In the genomic region with DNA sequence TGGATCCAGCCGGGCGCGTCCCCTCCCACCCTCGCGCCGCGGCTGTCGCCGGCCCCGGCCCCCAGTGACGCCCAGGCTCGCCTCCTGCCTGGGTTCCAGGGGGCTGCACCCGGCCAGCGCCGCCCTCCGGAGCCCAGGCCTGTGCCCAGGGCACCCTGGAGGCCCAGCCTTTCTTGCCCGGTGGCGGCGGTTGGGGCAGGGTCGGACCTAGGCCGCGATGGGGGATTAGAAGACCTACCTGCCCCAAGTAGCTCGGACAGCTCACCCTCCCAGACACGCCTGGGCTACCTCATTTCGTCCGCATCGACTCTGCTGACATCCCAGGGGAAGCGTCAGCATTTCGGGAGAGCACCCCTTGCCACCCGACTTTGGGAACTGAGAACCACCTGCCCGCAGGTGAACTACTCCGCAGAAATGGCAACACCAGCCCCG, we compare ENCODE assay signal across 9 cellular contexts. TPM values are rescaled to one million over a fixed set of nuclear protein-coding genes. Genes with fewer than 3 reads are reported as not detected.
A peak's percentile ranks its signal among the peaks of the same experiment; 100 is the strongest.
DNase-seq lines count a peak whose midpoint lies in the region; ATAC-seq and TF ChIP-seq lines count a peak whose summit lies in the region.
"Had no signal": no experiment of that assay in that cellular context is flagged by ENCODE, and none has a peak within 500 bp of the region (broad histone marks: within the 10 kb centered on the region; RNA-seq: fewer than 3 reads in every experiment).

No MANE protein-coding gene starts in this region.

- H3K4me3 ChIP-seq in IMR-90 (ENCODE audit: insufficient read depth, low read depth, low read length) (peak overlapping the region; percentile 41; the same call in 1 of the 2 replicates), iPS-20b (ENCODE audit: low read length) (peak overlapping the region; percentile 63; the same call in 1 of the 2 replicates)

- no peak overlapping the region for H4K5ac ChIP-seq in IMR-90 (ENCODE audit: low read depth, low read length)

- H2BK20ac ChIP-seq in IMR-90 (ENCODE audit: low read depth, low read length): no peak overlapping the region

- no TSS peak for BruUV-seq in IMR-90 (replicated peaks; lab: Mats Ljungman, UMichigan)

- no peaks in the 10 kb centered on the region for H3K9me3 Mint-ChIP-seq in activated naive CD8-positive, alpha-beta T cell treated with anti-CD3 and anti-CD28 coated beads, Interleukin-2, amount 10 ng/mL, durations not matched to agents 7 days and 5 days
- H3K9me3 Mint-ChIP-seq in stimulated activated naive CD8-positive, alpha-beta T cell treated with anti-CD3 and anti-CD28 coated beads, Interleukin-15, amount 100 ng/mL, for 72 hours: no peaks in the 10 kb centered on the region

- H3K9me3 ChIP-seq in IMR-90 (ENCODE audit: control insufficient read depth, insufficient read depth, low read length): no peaks in the 10 kb centered on the region
- no peaks in the 10 kb centered on the region for H3K9me3 ChIP-seq in iPS-20b (ENCODE audit: insufficient read depth, low read depth, low read length)
- H3K9me3 ChIP-seq: neutrophil had no signal

- no peak overlapping the region; the same call in 1 of the 2 replicates for H3K4me2 ChIP-seq in IMR-90 (ENCODE audit: low read depth, low read length)

- no peak overlapping the region for H2BK5ac ChIP-seq in IMR-90 (ENCODE audit: low read depth, low read length, poor library complexity, severe bottlenecking)

- intact Hi-C loops in IMR-90 (cut with micrococcal nuclease): loop anchor here (10.0 kb wide), 1 partner anchor 133 kb away; no protein-coding TSS in a partner anchor

- peaks cover 2% of the 10 kb centered on the region; the same call in 1 of the 2 replicates for H3K9me1 ChIP-seq in IMR-90 (ENCODE audit: insufficient read depth, low read length)

- H3K4me3 Mint-ChIP-seq in activated naive CD8-positive, alpha-beta T cell treated with anti-CD3 and anti-CD28 coated beads, Interleukin-2, amount 10 ng/mL, durations not matched to agents 7 days and 5 days: peak overlapping the region; percentile 75
- H3K4me3 Mint-ChIP-seq in stimulated activated naive CD8-positive, alpha-beta T cell treated with anti-CD3 and anti-CD28 coated beads, Interleukin-15, amount 100 ng/mL, for 72 hours: peak overlapping the region; percentile 70 to 85

- no peak overlapping the region for H3K14ac ChIP-seq in IMR-90 (replicated peaks; ENCODE audit: low read depth, low read length)

- no peak overlapping the region for H3K4ac ChIP-seq in IMR-90 (ENCODE audit: low read depth, low read length)

- H4K8ac ChIP-seq in IMR-90 (ENCODE audit: low read depth in 2 of 2, low read length in 2 of 2): no peak overlapping the region

- CTCF ChIA-PET in IMR-90 (lab: Yijun Ruan, JAX): interaction anchor here (0.9 kb wide), 1 partner anchor 209 kb away, joined by 3 read pairs; no protein-coding TSS in a partner anchor

- H3K36me3 Mint-ChIP-seq in activated naive CD8-positive, alpha-beta T cell treated with anti-CD3 and anti-CD28 coated beads, Interleukin-2, amount 10 ng/mL, durations not matched to agents 7 days and 5 days: peaks cover 29% of the 10 kb centered on the region

- no peak for TF ChIP-seq CTCF in IMR-90 (conservative IDR thresholded peaks at IDR 0.05; ENCODE audit: low read depth, low read length)

- H3K9ac ChIP-seq in IMR-90 (ENCODE audit: low read depth, low read length): no peak overlapping the region
- H3K9ac ChIP-seq in iPS-20b (ENCODE audit: low read depth, low read length): peak overlapping the region; percentile 71; the same call in 1 of the 2 replicates

- no peak overlapping the region for H2AK9ac ChIP-seq in IMR-90 (replicated peaks; ENCODE audit: low read depth, low read length, poor library complexity)

- no peak for TF ChIP-seq POLR2A in IMR-90 (IDR thresholded peaks at IDR 0.05; ENCODE audit: low read depth, low read length)

- peak overlapping the region; percentile 44; the same call in 1 of the 2 replicates for H2AK5ac ChIP-seq in IMR-90 (ENCODE audit: low read depth, low read length)

- TF ChIP-seq RAD21 in IMR-90 (IDR thresholded peaks at IDR 0.05; ENCODE audit: low read length): no peak

- H3K4me1 Mint-ChIP-seq in activated naive CD8-positive, alpha-beta T cell treated with anti-CD3 and anti-CD28 coated beads, Interleukin-2, amount 10 ng/mL, durations not matched to agents 7 days and 5 days: peaks cover 30% of the 10 kb centered on the region
- H3K4me1 Mint-ChIP-seq in stimulated activated naive CD8-positive, alpha-beta T cell treated with anti-CD3 and anti-CD28 coated beads, Interleukin-15, amount 100 ng/mL, for 72 hours: peaks cover 39% of the 10 kb centered on the region

- no peak for DNase-seq in IMR-90
- DNase-seq in activated naive CD8-positive, alpha-beta T cell treated with anti-CD3 and anti-CD28 coated beads, Interleukin-2, amount 10 ng/mL, durations not matched to agents 7 days and 5 days: no peak
- DNase-seq in stimulated activated naive CD8-positive, alpha-beta T cell treated with anti-CD3 and anti-CD28 coated beads, Interleukin-15, amount 100 ng/mL, for 72 hours: no peak
- no peak for DNase-seq in NCI-H146 (lab: John Stamatoyannopoulos, UW)
- no peak for DNase-seq in foreskin melanocyte
- no peak for DNase-seq in SW480 (ENCODE audit: low spot score)

- peaks cover 5% of the 10 kb centered on the region; the same call in 1 of the 2 replicates for H4K20me1 ChIP-seq in IMR-90 (ENCODE audit: insufficient read depth, low read length)

- H4K91ac ChIP-seq in IMR-90 (ENCODE audit: insufficient read depth, low read depth, low read length): no peak overlapping the region

- in situ Hi-C loops in IMR-90 (cut with MboI; ENCODE audit: low sequenced_read_pairs): loop anchor here (10.0 kb wide), 1 partner anchor 213 kb away; no protein-coding TSS in a partner anchor

- no peak overlapping the region for H2BK120ac ChIP-seq in IMR-90 (ENCODE audit: low read depth, low read length)

- H3K27ac Mint-ChIP-seq in activated naive CD8-positive, alpha-beta T cell treated with anti-CD3 and anti-CD28 coated beads, Interleukin-2, amount 10 ng/mL, durations not matched to agents 7 days and 5 days: peak overlapping the region; percentile 82
- peak overlapping the region; percentile 38 to 67 for H3K27ac Mint-ChIP-seq in stimulated activated naive CD8-positive, alpha-beta T cell treated with anti-CD3 and anti-CD28 coated beads, Interleukin-15, amount 100 ng/mL, for 72 hours

- H2BK15ac ChIP-seq in IMR-90 (ENCODE audit: low read depth, low read length): no peak overlapping the region

- H3K27me3 ChIP-seq in IMR-90 (ENCODE audit: control insufficient read depth, insufficient read depth, low read length) (no peaks in the 10 kb centered on the region), iPS-20b (ENCODE audit: insufficient read depth, low read length) (peaks cover 30% of the 10 kb centered on the region)

- peak overlapping the region; percentile 81 for H2AFZ ChIP-seq in IMR-90 (replicated peaks; ENCODE audit: low read length, poor library complexity)

- ATAC-seq in IMR-90 (ENCODE audit: low read depth): no peak
- ATAC-seq in activated naive CD8-positive, alpha-beta T cell treated with anti-CD3 and anti-CD28 coated beads, Interleukin-2, amount 10 ng/mL, durations not matched to agents 7 days and 5 days (ENCODE audit: low read depth): no peak
- no peak for ATAC-seq in stimulated activated naive CD8-positive, alpha-beta T cell treated with anti-CD3 and anti-CD28 coated beads, Interleukin-15, amount 100 ng/mL, for 72 hours
- ATAC-seq in GM18520 (IDR thresholded peaks at IDR 0.05; ENCODE audit: unreplicated experiment): no peak

- no peak overlapping the region for H3K18ac ChIP-seq in IMR-90 (ENCODE audit: low read depth, low read length)

- no peak overlapping the region for H3K23ac ChIP-seq in IMR-90 (ENCODE audit: low read depth, low read length)

- peaks cover 7% of the 10 kb centered on the region for H3K4me1 ChIP-seq in IMR-90 (ENCODE audit: control insufficient read depth, insufficient read depth, low read length)
- H3K4me1 ChIP-seq in iPS-20b (ENCODE audit: insufficient read depth, low read length): peaks cover 21% of the 10 kb centered on the region

- 52% methylated on average over 20 of the region's 33 CpGs; no CpG with 5 or more reads in 1 of the 2 experiments for WGBS in IMR-90 (ENCODE audit: extremely low coverage in 2 of 2, insufficient read length in 1 of 2), 2 experiments

- peaks cover 17 to 33% of the 10 kb centered on the region in 2 experiments for H3K79me1 ChIP-seq in IMR-90 (ENCODE audit: low read depth in 1 of 2, low read length in 2 of 2)

- H3K36me3 ChIP-seq in IMR-90 (ENCODE audit: control insufficient read depth, insufficient read depth, low read length) (no peaks in the 10 kb centered on the region), iPS-20b (ENCODE audit: insufficient read depth, low read depth, low read length) (no peaks in the 10 kb centered on the region)
- H3K36me3 ChIP-seq: neutrophil had no signal

- no peaks in the 10 kb centered on the region for H3K27me3 Mint-ChIP-seq in activated naive CD8-positive, alpha-beta T cell treated with anti-CD3 and anti-CD28 coated beads, Interleukin-2, amount 10 ng/mL, durations not matched to agents 7 days and 5 days
- H3K27me3 Mint-ChIP-seq in stimulated activated naive CD8-positive, alpha-beta T cell treated with anti-CD3 and anti-CD28 coated beads, Interleukin-15, amount 100 ng/mL, for 72 hours: no peaks in the 10 kb centered on the region

- POLR2A ChIA-PET in IMR-90 (lab: Charles Lee; ENCODE audit: unreplicated experiment): no interaction called here
- POLR2A ChIA-PET in activated naive CD8-positive, alpha-beta T cell treated with anti-CD3 and anti-CD28 coated beads, Interleukin-2, amount 10 ng/mL, durations not matched to agents 7 days and 5 days (lab: Charles Lee): interaction anchor here (0.6 to 8.0 kb wide), 34 partner anchors 8 to 643 kb away, joined by 3 to 466 read pairs (median 5); partner anchors contain the start of gene HJURP

- H3K27ac ChIP-seq in IMR-90 (ENCODE audit: insufficient read depth, low read length) (no peak overlapping the region; the same call in 1 of the 2 replicates), iPS-20b (ENCODE audit: low read length) (no peak overlapping the region)
- H3K27ac ChIP-seq: neutrophil had no signal

- dilution Hi-C loops in IMR-90 (cut with HindIII; ENCODE audit: low sequenced_read_pairs, unreplicated experiment): no loop called here

- no peak overlapping the region for H3K56ac ChIP-seq in IMR-90 (ENCODE audit: extremely low read depth, insufficient read depth, low read length)

TF ChIP-seq in IMR-90, 13 proteins besides CTCF, POLR2A, EP300 and RAD21 (continues in another document):
- TF ChIP-seq RCOR1 (IDR thresholded peaks at IDR 0.05; ENCODE audit: insufficient replicate concordance, low read length) (no peak), MAFK (IDR thresholded peaks at IDR 0.05; ENCODE audit: low read depth, low read length) (no peak), BHLHE40 (IDR thresholded peaks at IDR 0.05; ENCODE audit: low read depth, low read length) (no peak), RFX5 (IDR thresholded peaks at IDR 0.05; ENCODE audit: low read depth, low read length) (no peak), MXI1 (IDR thresholded peaks at IDR 0.05; ENCODE audit: borderline replicate concordance, low read depth, low read length) (no peak)

RNA-seq across cellular contexts. Expression of gene ARL4C, which starts 0.7 kb away (rescaled TPM):
- 7.7 and 12.5 TPM in 2 replicates for total RNA-seq in IMR-90 (2012; rRNA removed)
- 8.2 and 8.7 TPM in 2 replicates for polyA plus RNA-seq in IMR-90 (2012; rRNA removed)
- polyA plus RNA-seq in IMR-90 (2012; cell fraction: cytosol; rRNA removed): 4.8 and 7.4 TPM in 2 replicates
- polyA plus RNA-seq in IMR-90 (2012; cell fraction: nucleus; rRNA removed; ENCODE audit: low replicate concordance): 6.5 and 6.7 TPM in 2 replicates
- 100 to 1,000 TPM; 210 to 214 TPM for total RNA-seq in activated naive CD8-positive, alpha-beta T cell treated with anti-CD3 and anti-CD28 coated beads, Interleukin-2, amount 10 ng/mL, durations not matched to agents 7 days and 5 days

Comparison
In these comparisons a context has a peak if more than half of its experiments do, and no peak if none do; other contexts are left out.
1. RNA of gene ARL4C, which starts 0.7 kb away (total RNA-seq): 210 to 214 TPM in activated naive CD8-positive, alpha-beta T cell treated with anti-CD3 and anti-CD28 coated beads, Interleukin-2, amount 10 ng/mL, durations not matched to agents 7 days and 5 days; 7.7 to 12.5 TPM in IMR-90; every median in the first group is over 10 times any median in the second.